Comparison of ENCODE assay signal across 20 cellular contexts in genomic region chr5:133741396-133741795, GRCh38.
DNase-seq lines count a peak whose midpoint lies in the region; FAIRE-seq and TF ChIP-seq lines count a peak whose summit lies in the region.
"Had no signal": no experiment of that assay in that cellular context is flagged by ENCODE, and none has a peak within 500 bp of the region (broad histone marks: within the 10 kb centered on the region; RNA-seq: fewer than 3 reads in every experiment).

No MANE protein-coding gene starts in this region.

- TF ChIP-seq POLR2A in H1 (IDR thresholded peaks at IDR 0.05; ENCODE audit: control extremely low read depth in 1 of 2, low read depth in 2 of 2, low read length in 2 of 2) = no peak

- TF ChIP-seq EP300 in H1 (IDR thresholded peaks at IDR 0.05; ENCODE audit: borderline replicate concordance in 1 of 2, low read depth in 2 of 2, low read length in 2 of 2) = no peak

- H3K27ac Mint-ChIP-seq in type B pancreatic cell = no peak overlapping the region
- H3K27ac Mint-ChIP-seq: CD14-positive monocyte; CD4-positive, alpha-beta memory T cell had no signal

- H2AK5ac ChIP-seq in H1 (ENCODE audit: low read depth, low read length) = no peak overlapping the region

- no peaks in the 10 kb centered on the region for H3K9me3 Mint-ChIP-seq in type B pancreatic cell
- H3K9me3 Mint-ChIP-seq: CD4-positive, alpha-beta memory T cell had no signal

- H2AFZ ChIP-seq in H1 (ENCODE audit: low read length) = no peak overlapping the region

- no peak overlapping the region for H2BK15ac ChIP-seq in H1 (ENCODE audit: low read length)

- H3K36me3 ChIP-seq in BLaER1 (no peaks in the 10 kb centered on the region), H1 (ENCODE audit: control insufficient read depth in 2 of 4, insufficient read depth in 4 of 4, low read length in 3 of 4) (no peaks in the 10 kb centered on the region)
- no peaks in the 10 kb centered on the region for H3K36me3 ChIP-seq in BLaER1 treated with 17β-estradiol and CSF1 and Interleukin-3, amounts not matched to agents 10 nM and 100 nM
- H3K36me3 ChIP-seq: BE2C, HAP-1 had no signal

- no peaks in the 10 kb centered on the region; a peak in 1 of 4 replicates for H3K79me2 ChIP-seq in H1 (ENCODE audit: control insufficient read depth in 1 of 2, insufficient read depth in 2 of 2, low read length in 2 of 2)

- H2BK20ac ChIP-seq in H1 (ENCODE audit: low read length) = no peak overlapping the region

- no peak overlapping the region for H4K91ac ChIP-seq in H1 (replicated peaks; ENCODE audit: insufficient read length, low read length)

- H3K36me3 Mint-ChIP-seq in type B pancreatic cell = no peaks in the 10 kb centered on the region
- H3K36me3 Mint-ChIP-seq: CD14-positive monocyte; CD4-positive, alpha-beta memory T cell had no signal

- H4K20me1 ChIP-seq in BLaER1 (no peaks in the 10 kb centered on the region), H1 (replicated peaks in 1 of 2; ENCODE audit: control insufficient read depth in 1 of 2, insufficient read depth in 2 of 2, low read length in 2 of 2) (peaks cover 0 to 2% of the 10 kb centered on the region in 2 experiments)
- no peaks in the 10 kb centered on the region for H4K20me1 ChIP-seq in BLaER1 treated with 17β-estradiol and CSF1 and Interleukin-3, amounts not matched to agents 10 nM and 100 nM

- no peaks in the 10 kb centered on the region for H3K23me2 ChIP-seq in H1 (ENCODE audit: low read depth, low read length)

- CTCF ChIA-PET in H1 (lab: Charles Lee; ENCODE audit: partially characterized antibody) = interaction anchor here (1.1 to 1.3 kb wide), 2 partner anchors 15 to 22 kb away, joined by 4 to 5 read pairs; no protein-coding TSS in a partner anchor

- TF ChIP-seq CTCF in H1 (IDR thresholded peaks at IDR 0.05; ENCODE audit: control extremely low read depth in 1 of 3, insufficient read depth in 1 of 3, low read depth in 1 of 3, low read length in 3 of 3) = no peak
- TF ChIP-seq CTCF in type B pancreatic cell (conservative IDR thresholded peaks at IDR 0.05) = no peak

- no peak overlapping the region for H2BK12ac ChIP-seq in H1 (ENCODE audit: low read depth, low read length)

- no peak overlapping the region for H2BK120ac ChIP-seq in H1 (replicated peaks; ENCODE audit: low read depth, low read length)

- H2BK5ac ChIP-seq in H1 (ENCODE audit: low read depth, low read length) = no peak overlapping the region

- H3K23ac ChIP-seq in H1 (ENCODE audit: insufficient read length) = no peak overlapping the region

- H3K4me1 ChIP-seq in BLaER1 (peaks cover 55% of the 10 kb centered on the region), H1 (replicated peaks in 1 of 4; ENCODE audit: control insufficient read depth in 3 of 4, insufficient read depth in 4 of 4, low read length in 3 of 4) (no peaks in the 10 kb centered on the region)
- H3K4me1 ChIP-seq in BLaER1 treated with 17β-estradiol and CSF1 and Interleukin-3, amounts not matched to agents 10 nM and 100 nM = peaks cover 32 to 62% (median 46%) of the 10 kb centered on the region in 10 experiments
- H3K4me1 ChIP-seq: HAP-1 had no signal

- H3K4me3 Mint-ChIP-seq in type B pancreatic cell = no peak overlapping the region
- H3K4me3 Mint-ChIP-seq: CD14-positive monocyte; CD4-positive, alpha-beta memory T cell had no signal

- DNase-seq in H1 (ENCODE audit: low read depth in 1 of 2, low spot score in 2 of 2) (no peak), type B pancreatic cell (ENCODE audit: extremely low spot score, unreplicated experiment) (peak; percentile 59), NCI-H2227 (lab: John Stamatoyannopoulos, UW; ENCODE audit: unreplicated experiment) (no peak), HT-29 (ENCODE audit: low spot score) (no peak)
- no peak for DNase-seq in activated CD4-positive, alpha-beta T cell treated with anti-CD3 and anti-CD28 coated beads for 1 hour
- DNase-seq: ACHN; BE2C; CD4-positive, alpha-beta memory T cell; DMS79 treated with DMSO at 0.1 percent for 48 hours; IMR-90 had no signal

- WGBS in H1 (ENCODE audit: extremely low coverage in 1 of 2, insufficient coverage in 1 of 2, insufficient read length in 1 of 2, insufficient replicate concordance in 2 of 2, low coverage in 1 of 2, low lambda C conversion rate in 2 of 2, missing lambda C conversion rate in 1 of 2), 2 experiments = 93% methylated on average over 4 of the region's 4 CpGs; no CpG with 5 or more reads in 1 of the 2 experiments

- peaks cover 24% of the 10 kb centered on the region for H3K27me3 Mint-ChIP-seq in type B pancreatic cell

- H3K4me3 ChIP-seq in BLaER1 (no peak overlapping the region), H1 (ENCODE audit: extremely low read depth in 1 of 4, insufficient read depth in 2 of 4, low read depth in 3 of 4, low read length in 4 of 4) (no peak overlapping the region)
- no peak overlapping the region for H3K4me3 ChIP-seq in BLaER1 treated with 17β-estradiol and CSF1 and Interleukin-3, amounts not matched to agents 10 nM and 100 nM
- H3K4me3 ChIP-seq: HAP-1, K562 had no signal

- H3K27ac ChIP-seq in BLaER1 (peak overlapping the region; percentile 3; the same call in 1 of the 2 replicates), H1 (ENCODE audit: low read depth, low read length) (no peak overlapping the region)
- no peak overlapping the region for H3K27ac ChIP-seq in BLaER1 treated with 17β-estradiol and CSF1 and Interleukin-3, amounts not matched to agents 10 nM and 100 nM
- H3K27ac ChIP-seq: HL-60 had no signal

- H3K18ac ChIP-seq in H1 (ENCODE audit: extremely low read depth, low read length) = no peak overlapping the region

- no peak overlapping the region for H3K14ac ChIP-seq in H1 (ENCODE audit: insufficient read length)

- no peak for TF ChIP-seq RAD21 in H1 (IDR thresholded peaks at IDR 0.05 in 1 of 2, conservative IDR thresholded peaks at IDR 0.05 in 1 of 2; ENCODE audit: low read depth in 2 of 2, low read length in 2 of 2)

- no peaks in the 10 kb centered on the region for H3K79me1 ChIP-seq in H1 (ENCODE audit: low read depth, low read length)

- no peak for FAIRE-seq in H1 (lab: Jason Lieb, UNC)
- FAIRE-seq: A204.1, GM12891, GM19239, HTR-8/SVneo, K562 had no signal

- H3K56ac ChIP-seq in H1 (replicated peaks; ENCODE audit: insufficient read length, low read depth, low read length) = no peak overlapping the region

- POLR2A ChIA-PET in H1 (lab: Charles Lee; ENCODE audit: partially characterized antibody) = no interaction called here

- H3K4ac ChIP-seq in H1 (replicated peaks; ENCODE audit: insufficient read length, low read depth, low read length) = no peak overlapping the region

- H3K27me3 ChIP-seq in BLaER1 = no peaks in the 10 kb centered on the region
- H3K27me3 ChIP-seq in BLaER1 treated with 17β-estradiol and CSF1 and Interleukin-3, amounts not matched to agents 10 nM and 100 nM = no peaks in the 10 kb centered on the region
- no peaks in the 10 kb centered on the region for H3K27me3 ChIP-seq in H1 (replicated peaks in 1 of 4; ENCODE audit: control insufficient read depth in 3 of 4, extremely low read depth in 1 of 4, insufficient read depth in 3 of 4, low read length in 3 of 4)
- H3K27me3 ChIP-seq: BE2C had no signal

- H3K9me3 ChIP-seq in BLaER1 (no peaks in the 10 kb centered on the region), H1 (ENCODE audit: insufficient read depth in 2 of 2, low read depth in 1 of 2, low read length in 1 of 2) (no peaks in the 10 kb centered on the region)
- no peaks in the 10 kb centered on the region for H3K9me3 ChIP-seq in BLaER1 treated with 17β-estradiol and CSF1 and Interleukin-3, amounts not matched to agents 10 nM and 100 nM (replicated peaks in 1 of 11)
- H3K9me3 ChIP-seq: BE2C, HAP-1 had no signal

- H4K5ac ChIP-seq in H1 (ENCODE audit: insufficient read length, low read depth, low read length) = no peak overlapping the region

- H3K9ac ChIP-seq in BLaER1 (no peak overlapping the region), H1 (replicated peaks in 1 of 4; ENCODE audit: extremely low read depth in 1 of 4, low read depth in 3 of 4, low read length in 3 of 4) (no peak overlapping the region)
- no peak overlapping the region for H3K9ac ChIP-seq in BLaER1 treated with 17β-estradiol and CSF1 and Interleukin-3, amounts not matched to agents 10 nM and 100 nM

- peaks cover 22% of the 10 kb centered on the region for H3K4me1 Mint-ChIP-seq in type B pancreatic cell (ENCODE audit: unreplicated experiment)
- H3K4me1 Mint-ChIP-seq: CD14-positive monocyte; CD4-positive, alpha-beta memory T cell had no signal

- peak overlapping the region; percentile 38; the same call in 1 of the 2 replicates for H4K8ac ChIP-seq in H1 (ENCODE audit: extremely low read depth, insufficient read depth, low read length)

- H3K4me2 ChIP-seq in BLaER1 (peak overlapping the region; percentile 77), H1 (ENCODE audit: insufficient read depth in 1 of 2, low read depth in 2 of 2, low read length in 2 of 2) (no peak overlapping the region)
- peak overlapping the region in 8 of 11 experiments; percentile 60 to 89 (median 82); a peak in 14 of 22 replicates for H3K4me2 ChIP-seq in BLaER1 treated with 17β-estradiol and CSF1 and Interleukin-3, amounts not matched to agents 10 nM and 100 nM

TF ChIP-seq in H1, 55 proteins besides CTCF, POLR2A, EP300 and RAD21 (continues in another document):
- no peak for TF ChIP-seq MAFK (IDR thresholded peaks at IDR 0.05; ENCODE audit: low read depth, low read length)

Comparison
In these comparisons a context has a peak if more than half of its experiments do, and no peak if none do; other contexts are left out.
1. H3K4me2 ChIP-seq: peak in BLaER1 (single experiment) and BLaER1 treated with 17β-estradiol and CSF1 and Interleukin-3, amounts not matched to agents 10 nM and 100 nM (8 of 11); none in H1 (0 of 2).